ENCODE assay signal across 8 cellular contexts in the genomic region with DNA sequence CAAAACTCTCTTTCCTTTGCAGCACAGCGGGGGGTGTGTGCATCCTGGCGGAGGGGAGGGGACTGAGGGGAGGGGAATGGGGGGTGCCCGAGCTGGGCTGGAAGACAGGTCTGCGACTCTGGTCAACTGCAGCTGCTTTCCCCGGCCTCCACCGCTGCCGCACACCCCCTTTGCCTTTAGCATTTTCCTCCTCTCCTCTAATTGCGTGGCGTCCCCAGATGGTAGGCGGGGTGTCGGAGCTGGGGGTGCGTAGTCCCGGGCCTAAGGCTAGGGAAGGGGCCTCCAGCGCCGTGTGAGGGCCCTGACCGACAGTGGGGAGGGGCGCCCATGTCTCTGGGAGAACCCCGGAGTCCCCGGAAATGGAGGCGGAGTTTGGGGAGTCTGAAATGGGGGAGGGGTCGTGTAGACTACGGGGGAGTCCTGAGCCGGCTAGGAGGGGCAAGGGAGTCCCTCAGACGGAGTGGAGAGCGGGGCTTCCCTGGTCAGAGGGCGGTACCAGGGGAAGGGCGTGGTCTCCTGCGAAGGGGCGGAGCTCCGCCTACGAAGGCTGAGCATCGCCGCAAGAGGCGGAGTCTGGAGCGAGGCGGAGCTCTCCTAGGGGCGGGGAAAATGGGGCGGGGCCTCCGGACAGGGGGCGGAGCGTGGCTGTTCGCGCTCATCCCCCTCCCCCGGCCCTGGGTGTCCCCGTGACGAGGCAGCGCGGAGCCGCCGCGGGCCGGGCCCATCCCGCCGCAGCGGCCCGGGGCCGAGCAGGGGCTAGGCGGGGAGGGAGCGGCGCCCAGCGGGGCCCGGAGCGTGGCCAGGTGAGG. TPM values are rescaled to one million over a fixed set of nuclear protein-coding genes. Genes with fewer than 3 reads are reported as not detected.
A peak's percentile ranks its signal among the peaks of the same experiment; 100 is the strongest.
DNase-seq lines count a peak whose midpoint lies in the region; ATAC-seq and TF ChIP-seq lines count a peak whose summit lies in the region.

A gene with protein sequence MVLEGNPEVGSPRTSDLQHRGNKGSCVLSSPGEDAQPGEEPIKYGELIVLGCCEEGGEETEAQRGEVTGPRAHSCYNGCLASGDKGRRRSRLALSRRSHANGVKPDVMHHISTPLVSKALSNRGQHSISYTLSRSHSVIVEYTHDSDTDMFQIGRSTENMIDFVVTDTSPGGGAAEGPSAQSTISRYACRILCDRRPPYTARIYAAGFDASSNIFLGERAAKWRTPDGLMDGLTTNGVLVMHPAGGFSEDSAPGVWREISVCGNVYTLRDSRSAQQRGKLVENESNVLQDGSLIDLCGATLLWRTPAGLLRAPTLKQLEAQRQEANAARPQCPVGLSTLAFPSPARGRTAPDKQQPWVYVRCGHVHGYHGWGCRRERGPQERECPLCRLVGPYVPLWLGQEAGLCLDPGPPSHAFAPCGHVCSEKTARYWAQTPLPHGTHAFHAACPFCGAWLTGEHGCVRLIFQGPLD (plus strand): TSS at position 681 of the 809 bp plus-strand sequence. CDS start 1,224 bp downstream, outside the sequence.

- H3K36me3 ChIP-seq in HUES6 (ENCODE audit: control insufficient read depth, insufficient read depth, low read length): 0 out of 2 replicates have a peak, but pooled peaks cover 2% of the 10 kb centered on the region
- no peaks in the 10 kb centered on the region for H3K36me3 ChIP-seq in OCI-LY3 (replicated peaks; ENCODE audit: low read depth, low read length)
- peaks cover 0 to 24% (median 6%) of the 10 kb centered on the region in 4 donors for H3K36me3 ChIP-seq in esophagus muscularis mucosa
- peaks cover 19% of the 10 kb centered on the region for H3K36me3 ChIP-seq in muscle layer of colon (ENCODE audit: insufficient read depth, low read length)

- no peaks in the 10 kb centered on the region for H3K9me3 Mint-ChIP-seq in activated T-cell treated with anti-CD3 and anti-CD28 coated beads, Interleukin-2, amount 50 U/mL, for 24 hours

- H3K27me3 Mint-ChIP-seq in activated T-cell treated with anti-CD3 and anti-CD28 coated beads, Interleukin-2, amount 50 U/mL, for 24 hours: no peaks in the 10 kb centered on the region

- peak within 1 kb of the TSS; percentile 95 for H3K4me3 ChIP-seq in HUES6 (ENCODE audit: low read depth, low read length)
- H3K4me3 ChIP-seq in OCI-LY3 (ENCODE audit: low read length): peak within 1 kb of the TSS; percentile 86
- peak within 1 kb of the TSS; percentile 67 to 98 (median 78) for H3K4me3 ChIP-seq in esophagus muscularis mucosa
- H3K4me3 ChIP-seq in muscle layer of colon (ENCODE audit: low read depth in 1 of 2, low read length in 2 of 2): peak within 1 kb of the TSS; percentile 83 to 86

- H3K4me3 Mint-ChIP-seq in activated T-cell treated with anti-CD3 and anti-CD28 coated beads, Interleukin-2, amount 50 U/mL, for 24 hours: peak within 1 kb of the TSS; percentile 82

- TF ChIP-seq CTCF in OCI-LY3 (IDR thresholded peaks at IDR 0.05; ENCODE audit: low read depth, low read length) (no peak), esophagus muscularis mucosa (IDR thresholded peaks at IDR 0.05) (no peak)

- peak; percentile 81 for ATAC-seq in GM21423 (IDR thresholded peaks at IDR 0.05; ENCODE audit: unreplicated experiment)

- no peaks in the 10 kb centered on the region for H4K20me1 ChIP-seq in OCI-LY3 (ENCODE audit: insufficient read depth, low read length)

- H3K27ac ChIP-seq in HUES6 (ENCODE audit: low read depth, low read length) (peak within 1 kb of the TSS; percentile 63; the same call in 1 of the 2 replicates), OCI-LY3 (ENCODE audit: low read length) (peak within 1 kb of the TSS; percentile 21), esophagus muscularis mucosa (replicated peaks in 1 of 4) (peak within 1 kb of the TSS; percentile 76 to 87 (median 84)), muscle layer of colon (ENCODE audit: low read depth, low read length) (peak within 1 kb of the TSS; percentile 93)

- H2AFZ ChIP-seq in OCI-LY3 (ENCODE audit: low read depth, low read length): peak within 1 kb of the TSS; percentile 73

- no peaks in the 10 kb centered on the region for H3K79me2 ChIP-seq in OCI-LY3 (ENCODE audit: low read length)

- peak within 1 kb of the TSS; percentile 89 for H3K4me2 ChIP-seq in OCI-LY3 (ENCODE audit: low read length)

- H3K9ac ChIP-seq in HUES6 (ENCODE audit: low read length) (peak within 1 kb of the TSS; percentile 59), OCI-LY3 (ENCODE audit: low read length) (peak within 1 kb of the TSS; percentile 71), muscle layer of colon (ENCODE audit: low read length) (peak within 1 kb of the TSS; percentile 44)

- intact Hi-C loops in esophagus muscularis mucosa (cut with DNase I): no loop called here

- DNase-seq in COR-L47 (lab: John Stamatoyannopoulos, UW): peak; percentile 82
- DNase-seq in activated T-cell treated with anti-CD3 and anti-CD28 coated beads, Interleukin-2, amount 50 U/mL, for 24 hours: peak; percentile 98
- DNase-seq in esophagus muscularis mucosa (ENCODE audit: extremely low spot score): peak; percentile 98
- DNase-seq in stimulated activated CD8-positive, alpha-beta memory T cell treated with anti-CD3 and anti-CD28 coated beads, Interleukin-4, amount 100 ng/mL, for 48 hours: peak; percentile 98

- TF ChIP-seq EP300 in esophagus muscularis mucosa (IDR thresholded peaks at IDR 0.05): no peak

- peaks cover 7% of the 10 kb centered on the region for H3K36me3 Mint-ChIP-seq in activated T-cell treated with anti-CD3 and anti-CD28 coated beads, Interleukin-2, amount 50 U/mL, for 24 hours (ENCODE audit: low read depth)

- WGBS in esophagus muscularis mucosa: 0% methylated on average over 17 of the region's 63 CpGs

- no peaks in the 10 kb centered on the region for H3K27me3 ChIP-seq in HUES6 (ENCODE audit: control insufficient read depth, insufficient read depth, low read length)
- no peaks in the 10 kb centered on the region for H3K27me3 ChIP-seq in OCI-LY3 (ENCODE audit: low read depth, low read length)
- H3K27me3 ChIP-seq in esophagus muscularis mucosa: no peaks in the 10 kb centered on the region
- H3K27me3 ChIP-seq in muscle layer of colon (ENCODE audit: control insufficient read depth in 1 of 2, insufficient read depth in 2 of 2, low read length in 2 of 2): no peaks in the 10 kb centered on the region

- H3K27ac Mint-ChIP-seq in activated T-cell treated with anti-CD3 and anti-CD28 coated beads, Interleukin-2, amount 50 U/mL, for 24 hours: peak within 1 kb of the TSS; percentile 84

- TF ChIP-seq POLR2A in esophagus muscularis mucosa (IDR thresholded peaks at IDR 0.05; ENCODE audit: low read depth): no peak

- H3K9me3 ChIP-seq in HUES6 (ENCODE audit: control insufficient read depth, insufficient read depth, low read depth, low read length) (peaks cover 10% of the 10 kb centered on the region), OCI-LY3 (ENCODE audit: insufficient read depth, low read length) (no peaks in the 10 kb centered on the region), esophagus muscularis mucosa (peaks cover 0 to 7% (median 0%) of the 10 kb centered on the region in 4 donors), muscle layer of colon (ENCODE audit: low read length) (no peaks in the 10 kb centered on the region)

- H3K4me1 ChIP-seq in HUES6 (ENCODE audit: control insufficient read depth, insufficient read depth, low read length) (peaks cover 33% of the 10 kb centered on the region), OCI-LY3 (ENCODE audit: low read length) (peaks cover 21% of the 10 kb centered on the region), esophagus muscularis mucosa (peaks cover 10 to 36% (median 27%) of the 10 kb centered on the region in 4 donors), muscle layer of colon (ENCODE audit: insufficient read depth, low read length) (peaks cover 21% of the 10 kb centered on the region)

- H3K4me1 Mint-ChIP-seq in activated T-cell treated with anti-CD3 and anti-CD28 coated beads, Interleukin-2, amount 50 U/mL, for 24 hours (ENCODE audit: low read depth): peaks cover 40% of the 10 kb centered on the region

RNA-seq across cellular contexts. Expression of the gene that starts here (rescaled TPM):
- 10 to 100 TPM; 28.7 to 50.4 (median 37.7) TPM for total RNA-seq in esophagus muscularis mucosa

Comparison
In these comparisons a context has a peak if more than half of its experiments do, and no peak if none do; other contexts are left out.
1. Peak in every context shown above with its lines: DNase-seq, ATAC-seq, H3K4me3 ChIP-seq and H3K27ac ChIP-seq.
2. H3K27ac ChIP-seq: peak in every context shown above with its lines; median percentile 93 in muscle layer of colon; 84 in esophagus muscularis mucosa; 63 in HUES6; 21 in OCI-LY3.